Comparison of ENCODE assay signal across 8 cellular contexts in genomic region chr5:34929720-34930526, GRCh38. TPM values are rescaled to one million over a fixed set of nuclear protein-coding genes. Genes with fewer than 3 reads are reported as not detected.
DNase-seq lines count a peak whose midpoint lies in the region; ATAC-seq and TF ChIP-seq lines count a peak whose summit lies in the region.

No MANE protein-coding gene starts in this region.

- H3K36me3 ChIP-seq in BE2C: peaks cover 17% of the 10 kb centered on the region
- H3K36me3 ChIP-seq in colonic mucosa: no peaks in the 10 kb centered on the region

- TF ChIP-seq POLR2A in GM19193 (IDR thresholded peaks at IDR 0.05; ENCODE audit: extremely low read depth, insufficient read depth, insufficient read length): peak; percentile 63

- H3K4me1 ChIP-seq in BE2C: no peaks in the 10 kb centered on the region; the same call in 1 of the 2 replicates
- H3K4me1 ChIP-seq in colonic mucosa: peaks cover 8% of the 10 kb centered on the region

- H3K9ac ChIP-seq in colonic mucosa (ENCODE audit: low read depth in 2 of 2, low read length in 2 of 2): peak overlapping the region; percentile 85 to 96

- intact Hi-C loops in colonic mucosa (cut with DNase I): no loop called here

- H3K4me3 ChIP-seq in BE2C (ENCODE audit: low read depth, low read length) (peak overlapping the region; percentile 71), colonic mucosa (peak overlapping the region; percentile 60)

- no peaks in the 10 kb centered on the region for H3K27me3 ChIP-seq in BE2C
- H3K27me3 ChIP-seq in colonic mucosa: no peaks in the 10 kb centered on the region

- ATAC-seq in HG03354 (IDR thresholded peaks at IDR 0.05; ENCODE audit: poor library complexity, severe bottlenecking, unreplicated experiment) (peak; percentile 80), left lobe of liver (peak; percentile 69)

- no peaks in the 10 kb centered on the region for H3K9me3 ChIP-seq in BE2C
- H3K9me3 ChIP-seq in colonic mucosa: no peaks in the 10 kb centered on the region

- no peak for TF ChIP-seq CTCF in BE2C (IDR thresholded peaks at IDR 0.05; ENCODE audit: low read depth, low read length)
- TF ChIP-seq CTCF in colonic mucosa (IDR thresholded peaks at IDR 0.05): no peak

- DNase-seq in BE2C (peak; percentile 82), NCI-H524 (lab: John Stamatoyannopoulos, UW) (peak; percentile 71 to 84), colonic mucosa (peak; percentile 88), left lobe of liver (ENCODE audit: low spot score) (peak; percentile 93)
- DNase-seq in activated CD4-positive, alpha-beta T cell treated with anti-CD3 and anti-CD28 coated beads for 48 hours: peak; percentile 87
- DNase-seq in stimulated activated CD4-positive, alpha-beta T cell treated with anti-CD3 and anti-CD28 coated beads, Interleukin-2, amount 100 ng/mL, for 4 hours (ENCODE audit: low read depth): peak; percentile 57

- peak overlapping the region; percentile 91 for H3K27ac ChIP-seq in colonic mucosa

RNA-seq across cellular contexts. Expression of gene DNAJC21, which starts 0.6 kb away (rescaled TPM):
- polyA plus RNA-seq in BE2C (2012; ENCODE audit: insufficient read depth, insufficient read length, low read depth): 26.4 TPM
- 10 to 100 TPM; 39.5 to 40.4 TPM for total RNA-seq in colonic mucosa
- total RNA-seq in left lobe of liver: 18.5 TPM

RNA-seq across cellular contexts. Expression of gene BRIX1, which starts 14.4 kb away (rescaled TPM):
- polyA plus RNA-seq in BE2C (2012; ENCODE audit: insufficient read depth, insufficient read length, low read depth): 113 TPM
- total RNA-seq in colonic mucosa: 10 to 100 TPM; 13.6 to 22.6 TPM
- total RNA-seq in left lobe of liver: 4.6 TPM

RNA-seq across cellular contexts. Expression of gene RAD1, which starts 14.6 kb away (rescaled TPM):
- 17.7 TPM for polyA plus RNA-seq in BE2C (2012; ENCODE audit: insufficient read depth, insufficient read length, low read depth)
- total RNA-seq in colonic mucosa: 10 to 100 TPM; 12.6 to 17.4 TPM
- 5.7 TPM for total RNA-seq in left lobe of liver

Comparison
In these comparisons a context has a peak if more than half of its experiments do, and no peak if none do; other contexts are left out.
1. Peak in every context shown above with its lines: DNase-seq, ATAC-seq, H3K4me3 ChIP-seq and H3K27ac ChIP-seq.